ENCODE assay signal across 20 cellular contexts in genomic region chrX:104428231-104428630, GRCh38.
"Had no signal": no experiment of that assay in that cellular context is flagged by ENCODE, and none has a peak within 500 bp of the region (broad histone marks: within the 10 kb centered on the region; RNA-seq: fewer than 3 reads in every experiment).

No MANE protein-coding gene starts in this region.

- DNase-seq: activated CD4-positive, alpha-beta T cell treated with anti-CD3 and anti-CD28 coated beads for 4 hours; activated CD4-positive, alpha-beta T cell treated with anti-CD3 and anti-CD28 coated beads, Interleukin-2, amount 50 U/mL, for 48 hours; activated CD4-positive, CD25-positive, alpha-beta regulatory T cell; activated effector memory CD4-positive, alpha-beta T cell treated with Interleukin-2 at 50 U/mL for 16 hours; activated naive CD4-positive, alpha-beta T cell treated with anti-CD3 and anti-CD28 coated beads for 36 hours; activated T-cell treated with anti-CD3 and anti-CD28 coated beads, Interleukin-2, amount 50 U/mL, for 72 hours; effector CD4-positive, alpha-beta T cell; heart right ventricle; left lung; naive thymus-derived CD8-positive, alpha-beta T cell; posterior cingulate gyrus; right lobe of liver; stimulated activated CD4-positive, alpha-beta T cell treated with anti-CD3 and anti-CD28 coated beads, Interleukin-2, amount 100 ng/mL, for 24 hours; stimulated activated naive CD8-positive, alpha-beta T cell treated with anti-CD3 and anti-CD28 coated beads, Interleukin-15, amount 100 ng/mL, for 72 hours; T-helper 17 cell; tibial artery; uterus had no signal

- H3K9me3 Mint-ChIP-seq: activated naive CD4-positive, alpha-beta T cell treated with anti-CD3 and anti-CD28 coated beads for 36 hours; activated T-cell treated with anti-CD3 and anti-CD28 coated beads, Interleukin-2, amount 50 U/mL, for 72 hours; dendritic cell treated with granulocyte-macrophage colony-stimulating factor and Interleukin-4, amounts not matched to agents 40 ng/mL and 50 ng/mL, for 4 days; naive thymus-derived CD8-positive, alpha-beta T cell; neural progenitor cell; stimulated activated effector memory CD8-positive, alpha-beta T cell treated with anti-CD3 and anti-CD28 coated beads, Interleukin-12 subunit alpha, Interleukin-12 subunit beta, amount 100 ng/mL, for 72 hours; stimulated activated naive CD8-positive, alpha-beta T cell treated with anti-CD3 and anti-CD28 coated beads, Interleukin-15, amount 100 ng/mL, for 72 hours had no signal

- H3K36me3 Mint-ChIP-seq: naive thymus-derived CD8-positive, alpha-beta T cell; neural progenitor cell; stimulated activated effector memory CD8-positive, alpha-beta T cell treated with anti-CD3 and anti-CD28 coated beads, Interleukin-12 subunit alpha, Interleukin-12 subunit beta, amount 100 ng/mL, for 72 hours had no signal

- H3K27ac Mint-ChIP-seq: activated naive CD4-positive, alpha-beta T cell treated with anti-CD3 and anti-CD28 coated beads for 36 hours; activated T-cell treated with anti-CD3 and anti-CD28 coated beads, Interleukin-2, amount 50 U/mL, for 72 hours; dendritic cell treated with granulocyte-macrophage colony-stimulating factor and Interleukin-4, amounts not matched to agents 40 ng/mL and 50 ng/mL, for 4 days; naive thymus-derived CD8-positive, alpha-beta T cell; neural progenitor cell; stimulated activated effector memory CD8-positive, alpha-beta T cell treated with anti-CD3 and anti-CD28 coated beads, Interleukin-12 subunit alpha, Interleukin-12 subunit beta, amount 100 ng/mL, for 72 hours; stimulated activated naive CD8-positive, alpha-beta T cell treated with anti-CD3 and anti-CD28 coated beads, Interleukin-15, amount 100 ng/mL, for 72 hours; T-helper 17 cell had no signal

- ATAC-seq: activated T-cell treated with anti-CD3 and anti-CD28 coated beads, Interleukin-2, amount 50 U/mL, for 72 hours; heart right ventricle; left lung; naive thymus-derived CD8-positive, alpha-beta T cell; right lobe of liver; stimulated activated effector memory CD8-positive, alpha-beta T cell treated with anti-CD3 and anti-CD28 coated beads, Interleukin-12 subunit alpha, Interleukin-12 subunit beta, amount 100 ng/mL, for 72 hours; stimulated activated naive CD8-positive, alpha-beta T cell treated with anti-CD3 and anti-CD28 coated beads, Interleukin-15, amount 100 ng/mL, for 72 hours; T-helper 17 cell had no signal
